Comparison of ENCODE assay signal across 17 cellular contexts in the genomic region with DNA sequence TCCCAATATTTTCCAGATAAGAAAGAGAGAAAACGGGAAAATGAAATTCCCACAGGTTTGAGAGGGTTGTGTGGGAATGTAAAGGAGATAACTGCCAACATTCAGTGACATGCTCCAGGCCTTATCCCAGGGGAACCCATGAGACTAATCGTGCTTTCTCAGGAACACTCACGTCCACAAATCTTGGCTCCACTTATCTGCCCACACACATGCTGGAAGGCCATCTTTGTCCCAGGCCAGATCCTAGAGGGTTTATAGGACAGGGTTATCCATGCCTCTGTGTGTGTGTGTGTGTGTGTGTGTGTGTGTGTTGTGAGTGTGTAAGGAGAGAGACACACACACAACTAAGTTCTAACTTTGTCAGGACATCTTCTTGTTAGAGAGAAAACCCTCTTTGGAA.
A peak's percentile ranks its signal among the peaks of the same experiment; 100 is the strongest.
DNase-seq lines count a peak whose midpoint lies in the region; ATAC-seq and TF ChIP-seq lines count a peak whose summit lies in the region.
"Had no signal": no experiment of that assay in that cellular context is flagged by ENCODE, and none has a peak within 500 bp of the region (broad histone marks: within the 10 kb centered on the region; RNA-seq: fewer than 3 reads in every experiment).

No MANE protein-coding gene starts in this region.

- in situ Hi-C loops in brain microvascular endothelial cell (cut with HindIII; ENCODE audit: low pct_ligation_motif_present, low sequenced_read_pairs): no loop called here

- no peaks in the 10 kb centered on the region for H3K9me3 ChIP-seq in heart left ventricle
- no peaks in the 10 kb centered on the region for H3K9me3 ChIP-seq in right cardiac atrium (ENCODE audit: control insufficient read depth, low read length)
- H3K9me3 ChIP-seq: A549, BE2C had no signal

- H3K36me3 ChIP-seq in heart left ventricle (no peaks in the 10 kb centered on the region), brain microvascular endothelial cell (replicated peaks) (no peaks in the 10 kb centered on the region)
- H3K36me3 ChIP-seq: BE2C had no signal

- DNase-seq in left ventricle myocardium superior (no peak), heart left ventricle (no peak), dorsolateral prefrontal cortex (no peak), right cardiac atrium (peak in 1 of 3 donors; percentile 61), brain microvascular endothelial cell (no peak), COR-L47 (lab: John Stamatoyannopoulos, UW) (no peak)
- DNase-seq: BE2C; CD4-positive, alpha-beta memory T cell; DMS153; DMS79 treated with DMSO at 0.1 percent for 48 hours; EL; H7 had no signal

- H3K4me3 ChIP-seq in heart left ventricle: no peak overlapping the region
- no peak overlapping the region for H3K4me3 ChIP-seq in dorsolateral prefrontal cortex
- H3K4me3 ChIP-seq in right cardiac atrium (ENCODE audit: low read length): no peak overlapping the region
- H3K4me3 ChIP-seq in brain microvascular endothelial cell (ENCODE audit: low read depth, low read length): no peak overlapping the region
- H3K4me3 ChIP-seq: A549 had no signal

- no peak for TF ChIP-seq POLR2A in heart left ventricle (IDR thresholded peaks at IDR 0.05)

- H3K4me1 ChIP-seq in heart left ventricle (peaks cover 0 to 3% (median 0%) of the 10 kb centered on the region in 12 donors), right cardiac atrium (ENCODE audit: control insufficient read depth, insufficient read depth, low read length) (no peaks in the 10 kb centered on the region)
- H3K4me1 ChIP-seq: A549, BE2C had no signal

- TF ChIP-seq CTCF in heart left ventricle (IDR thresholded peaks at IDR 0.05) (no peak), dorsolateral prefrontal cortex (IDR thresholded peaks at IDR 0.05 in 54 of 56, conservative IDR thresholded peaks at IDR 0.05 in 2 of 56; ENCODE audit: low read depth in 1 of 56, partially characterized antibody in 56 of 56) (no peak), brain microvascular endothelial cell (IDR thresholded peaks at IDR 0.05; ENCODE audit: low read depth, low read length, missing control alignments) (no peak)

- ATAC-seq in left ventricle myocardium superior (peak; percentile 60), heart left ventricle (no peak), right cardiac atrium (peak; percentile 65 to 90), GM21360 (IDR thresholded peaks at IDR 0.05; ENCODE audit: unreplicated experiment) (no peak)
- ATAC-seq: A549 had no signal

- 20 to 30% (median 29%) methylated on average over 3 of the region's 3 CpGs for WGBS in heart left ventricle, 4 donors
- 27% methylated on average over 3 of the region's 3 CpGs for WGBS in right cardiac atrium

- H3K27ac ChIP-seq in heart left ventricle (peak overlapping the region in 1 of 12 donors; percentile 21), dorsolateral prefrontal cortex (peak overlapping the region in 40 of 59 donors; percentile 1 to 70 (median 50)), right cardiac atrium (ENCODE audit: low read length) (peak overlapping the region; percentile 50), temporal lobe (ENCODE audit: low read depth, low read length) (peak overlapping the region; percentile 55), brain microvascular endothelial cell (no peak overlapping the region)
- H3K27ac ChIP-seq: A549, C4-2B, HL-60 had no signal

- H3K27me3 ChIP-seq in heart left ventricle: no peaks in the 10 kb centered on the region
- no peaks in the 10 kb centered on the region for H3K27me3 ChIP-seq in dorsolateral prefrontal cortex
- H3K27me3 ChIP-seq in right cardiac atrium (ENCODE audit: control insufficient read depth, insufficient read depth): no peaks in the 10 kb centered on the region
- no peaks in the 10 kb centered on the region for H3K27me3 ChIP-seq in brain microvascular endothelial cell (replicated peaks)
- H3K27me3 ChIP-seq: BE2C had no signal

- intact Hi-C loops in left ventricle myocardium superior (cut with micrococcal nuclease) (no loop called here), heart left ventricle (cut with DNase I) (no loop called here), dorsolateral prefrontal cortex (cut with DNase I) (no loop called here), right cardiac atrium (cut with DNase I) (no loop called here)

Comparison
In these comparisons a context has a peak if more than half of its experiments do, and no peak if none do; other contexts are left out.
1. ATAC-seq: peak in left ventricle myocardium superior (single experiment) and right cardiac atrium (2 of 2); none in heart left ventricle (0 of 4) and GM21360 (single experiment).